In genomic region chr16:85751665-85752501, GRCh38 we compare ENCODE assay signal across 9 cellular contexts. TPM values are rescaled to one million over a fixed set of nuclear protein-coding genes. Genes with fewer than 3 reads are reported as not detected.
DNase-seq lines count a peak whose midpoint lies in the region; ATAC-seq and TF ChIP-seq lines count a peak whose summit lies in the region.
"Had no signal": no experiment of that assay in that cellular context is flagged by ENCODE, and none has a peak within 500 bp of the region (broad histone marks: within the 10 kb centered on the region; RNA-seq: fewer than 3 reads in every experiment).

No MANE protein-coding gene starts in this region.

- TF ChIP-seq CTCF in GM12864 (IDR thresholded peaks at IDR 0.05; ENCODE audit: low read depth, low read length, missing control alignments) (no peak), RWPE1 (conservative IDR thresholded peaks at IDR 0.05; ENCODE audit: low read depth) (no peak), hepatocyte (IDR thresholded peaks at IDR 0.05; ENCODE audit: poor library complexity) (no peak)

- POLR2A ChIA-PET in RWPE1 (lab: Yijun Ruan, JAX; ENCODE audit: low non-redundant PET), result interaction anchor here (0.6 kb wide), 1 partner anchor 10 kb away, joined by 3 read pairs; no protein-coding TSS in a partner anchor

- no peaks in the 10 kb centered on the region for H3K9me2 ChIP-seq in hepatocyte (replicated peaks; ENCODE audit: insufficient read depth)

- H3K4me3 ChIP-seq in GM12864 (ENCODE audit: low read depth, low read length) (peak overlapping the region; percentile 68), hepatocyte (no peak overlapping the region)

- CTCF ChIA-PET in RWPE1 (lab: Yijun Ruan, JAX), result interaction anchor here (0.8 to 1.4 kb wide), 2 partner anchors 34 to 76 kb away, joined by 4 to 6 read pairs; no protein-coding TSS in a partner anchor

- peaks cover 18% of the 10 kb centered on the region for H3K27me3 ChIP-seq in hepatocyte

- H3K9me3 ChIP-seq in hepatocyte (ENCODE audit: low read depth), result no peaks in the 10 kb centered on the region

- H3K4me2 ChIP-seq in hepatocyte, result peak overlapping the region; percentile 99

- WGBS in hepatocyte (ENCODE audit: low lambda C conversion rate, missing lambda C conversion rate), result 39% methylated on average over 15 of the region's 15 CpGs

- no peaks in the 10 kb centered on the region for H3K79me2 ChIP-seq in hepatocyte

- ATAC-seq in HG02642 (IDR thresholded peaks at IDR 0.05; ENCODE audit: poor library complexity, unreplicated experiment) (no peak), HG03432 (IDR thresholded peaks at IDR 0.05; ENCODE audit: unreplicated experiment) (no peak)

- peaks cover 16% of the 10 kb centered on the region for H3K4me1 ChIP-seq in hepatocyte (ENCODE audit: insufficient read depth)

- H3K36me3 ChIP-seq in hepatocyte (replicated peaks; ENCODE audit: insufficient read depth, low read depth), result no peaks in the 10 kb centered on the region

- DNase-seq in 8988T, result peak; percentile 75
- no peak for DNase-seq in GM12864 (ENCODE audit: low read depth)
- DNase-seq in RWPE1 (ENCODE audit: low spot score), result peak; percentile 87
- DNase-seq in hepatocyte (ENCODE audit: low spot score), result no peak
- DNase-seq in hepatic stellate cell (ENCODE audit: low spot score), result no peak
- DNase-seq in NCI-H128 (lab: John Stamatoyannopoulos, UW; ENCODE audit: unreplicated experiment), result no peak
- DNase-seq: CD4-positive, CD25-positive, alpha-beta regulatory T cell had no signal

- no peak overlapping the region for H2AFZ ChIP-seq in hepatocyte

- H3K27ac ChIP-seq in RWPE1, result peak overlapping the region; percentile 99
- H3K27ac ChIP-seq in hepatocyte, result no peak overlapping the region

- H4K20me1 ChIP-seq in hepatocyte (ENCODE audit: insufficient read depth, poor library complexity, severe bottlenecking), result no peaks in the 10 kb centered on the region

RNA-seq across cellular contexts. Expression of gene C16orf74, which starts 1.0 kb away (rescaled TPM):
- total RNA-seq in hepatocyte, result 1.4 and 5.3 TPM in 2 replicates
- 7.8 and 11.5 TPM in 2 replicates for polyA plus RNA-seq in hepatocyte

RNA-seq across cellular contexts. Expression of gene EMC8, which starts 47.5 kb away (rescaled TPM):
- total RNA-seq in hepatocyte, result 35.0 and 40.6 TPM in 2 replicates
- polyA plus RNA-seq in hepatocyte, result 46.5 and 50.6 TPM in 2 replicates

RNA-seq across cellular contexts. Expression of gene COX4I1, which starts 47.6 kb away (rescaled TPM):
- 449 and 496 TPM in 2 replicates for total RNA-seq in hepatocyte
- polyA plus RNA-seq in hepatocyte, result 655 and 694 TPM in 2 replicates

Comparison
In these comparisons a context has a peak if more than half of its experiments do, and no peak if none do; other contexts are left out.
1. DNase-seq: peak in 8988T (single experiment) and RWPE1 (single experiment); none in GM12864 (single experiment), hepatocyte (single experiment), hepatic stellate cell (single experiment) and NCI-H128 (single experiment).